ENCODE assay signal across 2 cellular contexts in genomic region chr18:51029378-51029693, GRCh38.
TF ChIP-seq lines count a peak whose summit lies in the region.

No MANE protein-coding gene starts in this region.

TF ChIP-seq in GM12891, 5 proteins besides CTCF, POLR2A, EP300 and RAD21 (continued from another document):
- TF ChIP-seq POU2F2 (IDR thresholded peaks at IDR 0.05; ENCODE audit: low read depth, low read length) (no peak), POLR2AphosphoS5 (IDR thresholded peaks at IDR 0.05; ENCODE audit: low read depth, low read length) (no peak), TAF1 (IDR thresholded peaks at IDR 0.05; ENCODE audit: low read depth, low read length) (no peak)
TF ChIP-seq in GM12891: peak in this region for 0.

TF ChIP-seq in H1, 55 proteins besides CTCF, POLR2A, EP300 and RAD21 (continued from another document):
- TF ChIP-seq CBX8 (IDR thresholded peaks at IDR 0.05; ENCODE audit: borderline replicate concordance, low read depth, low read length) (no peak), SRF (IDR thresholded peaks at IDR 0.05; ENCODE audit: low read depth, low read length) (no peak), CREB1 (IDR thresholded peaks at IDR 0.05) (no peak), RFX5 (IDR thresholded peaks at IDR 0.05; ENCODE audit: borderline replicate concordance, low read depth, low read length) (no peak), GTF2F1 (IDR thresholded peaks at IDR 0.05; ENCODE audit: borderline replicate concordance, low read depth, low read length) (no peak), KDM4A (IDR thresholded peaks at IDR 0.05; ENCODE audit: low read depth, low read length, severe bottlenecking) (no peak), JUN (IDR thresholded peaks at IDR 0.05; ENCODE audit: low read depth, low read length) (no peak), CEBPB (IDR thresholded peaks at IDR 0.05; ENCODE audit: low read depth, low read length) (no peak)
